ENCODE assay signal across 20 cellular contexts in the genomic region with DNA sequence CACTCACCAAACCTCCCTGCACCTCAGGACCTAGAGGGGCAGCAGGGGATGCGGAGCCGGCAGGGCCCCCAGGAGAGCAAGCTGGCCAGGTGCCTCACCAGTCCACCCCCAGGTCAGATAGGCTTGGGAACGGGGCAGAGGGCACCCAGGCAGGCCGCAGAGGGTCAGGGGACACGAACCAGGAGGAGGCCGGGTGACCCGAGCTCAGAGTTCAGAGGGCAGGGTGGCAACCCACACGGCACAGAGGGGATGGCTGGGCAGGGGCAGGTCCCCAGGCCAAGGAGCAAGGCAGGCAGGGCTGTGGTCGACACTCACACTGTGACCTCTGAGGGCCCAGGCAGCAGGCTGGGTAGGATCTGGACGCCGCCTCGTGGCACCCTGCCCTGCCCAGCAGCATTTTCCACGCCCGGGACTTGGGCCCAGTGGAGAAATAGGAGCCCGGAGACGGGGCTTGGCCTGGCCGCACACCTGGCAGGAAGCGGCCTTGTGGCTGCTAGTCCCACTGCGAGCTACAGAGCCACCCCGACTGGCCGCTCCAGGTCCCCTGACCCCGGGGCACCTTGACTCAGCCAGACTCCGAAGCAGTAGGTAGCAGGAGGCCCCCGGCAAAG. TPM values are rescaled to one million over a fixed set of nuclear protein-coding genes. Genes with fewer than 3 reads are reported as not detected.
DNase-seq lines count a peak whose midpoint lies in the region; ATAC-seq and TF ChIP-seq lines count a peak whose summit lies in the region.
"Had no signal": no experiment of that assay in that cellular context is flagged by ENCODE, and none has a peak within 500 bp of the region (broad histone marks: within the 10 kb centered on the region; RNA-seq: fewer than 3 reads in every experiment).

No MANE protein-coding gene starts in this region.

- H3K9me3 Mint-ChIP-seq in CD4-positive, alpha-beta memory T cell, result no peaks in the 10 kb centered on the region
- H3K9me3 Mint-ChIP-seq in effector memory CD8-positive, alpha-beta T cell, result no peaks in the 10 kb centered on the region
- H3K9me3 Mint-ChIP-seq: CD8-positive, alpha-beta memory T cell; naive thymus-derived CD8-positive, alpha-beta T cell had no signal

- no peaks in the 10 kb centered on the region for H3K27me3 ChIP-seq in BLaER1 treated with 17β-estradiol and CSF1 and Interleukin-3, amounts not matched to agents 10 nM and 100 nM
- H3K27me3 ChIP-seq in Peyer's patch (no peaks in the 10 kb centered on the region), esophagus squamous epithelium (no peaks in the 10 kb centered on the region), skeletal muscle satellite cell (ENCODE audit: control insufficient read depth, insufficient read depth, low read length) (no peaks in the 10 kb centered on the region), MG63 (no peaks in the 10 kb centered on the region)
- H3K27me3 ChIP-seq in CD4-positive, alpha-beta memory T cell (ENCODE audit: insufficient read depth, low read length), result no peaks in the 10 kb centered on the region
- H3K27me3 ChIP-seq: pancreas, sigmoid colon had no signal

- H3K36me3 ChIP-seq in BLaER1 treated with 17β-estradiol and CSF1 and Interleukin-3, amounts not matched to agents 10 nM and 100 nM, result peaks cover 0 to 31% (median 23%) of the 10 kb centered on the region in 11 experiments; a peak in 17 of 22 replicates
- H3K36me3 ChIP-seq in Peyer's patch (peaks cover 0 to 30% (median 0%) of the 10 kb centered on the region in 3 donors), esophagus squamous epithelium (peaks cover 7 to 37% (median 24%) of the 10 kb centered on the region in 3 donors), skeletal muscle satellite cell (ENCODE audit: insufficient read depth, low read length) (peaks cover 30% of the 10 kb centered on the region), MG63 (peaks cover 35% of the 10 kb centered on the region)
- no peaks in the 10 kb centered on the region for H3K36me3 ChIP-seq in CD4-positive, alpha-beta memory T cell (ENCODE audit: insufficient read depth, low read length)

- peak overlapping the region in 3 of 11 experiments; percentile 17 to 28 (median 20); a peak in 5 of 22 replicates for H3K27ac ChIP-seq in BLaER1 treated with 17β-estradiol and CSF1 and Interleukin-3, amounts not matched to agents 10 nM and 100 nM
- H3K27ac ChIP-seq in Peyer's patch (peak overlapping the region in 3 of 4 donors; percentile 45 to 60 (median 48)), esophagus squamous epithelium (peak overlapping the region; percentile 92 to 95 (median 94))
- no peak overlapping the region for H3K27ac ChIP-seq in CD4-positive, alpha-beta memory T cell (ENCODE audit: low read depth, low read length)
- H3K27ac ChIP-seq: pancreas, sigmoid colon had no signal

- no peak overlapping the region for H3K4me3 Mint-ChIP-seq in CD4-positive, alpha-beta memory T cell
- H3K4me3 Mint-ChIP-seq in effector memory CD8-positive, alpha-beta T cell, result no peak overlapping the region
- H3K4me3 Mint-ChIP-seq: CD8-positive, alpha-beta memory T cell; naive thymus-derived CD8-positive, alpha-beta T cell had no signal

- no peaks in the 10 kb centered on the region for H3K9me3 ChIP-seq in BLaER1 treated with 17β-estradiol and CSF1 and Interleukin-3, amounts not matched to agents 10 nM and 100 nM (replicated peaks in 1 of 11)
- H3K9me3 ChIP-seq in Peyer's patch (no peaks in the 10 kb centered on the region), esophagus squamous epithelium (no peaks in the 10 kb centered on the region), skeletal muscle satellite cell (replicated peaks; ENCODE audit: low read length) (no peaks in the 10 kb centered on the region), MG63 (no peaks in the 10 kb centered on the region)
- no peaks in the 10 kb centered on the region for H3K9me3 ChIP-seq in CD4-positive, alpha-beta memory T cell (ENCODE audit: control insufficient read depth in 1 of 2, low read length in 2 of 2)
- H3K9me3 ChIP-seq: pancreas, sigmoid colon had no signal

- 80% methylated on average over 1 of the region's 24 CpGs; no CpG with 5 or more reads in 1 of the 2 donors for WGBS in esophagus squamous epithelium, 2 donors

- no peak for ATAC-seq in effector memory CD8-positive, alpha-beta T cell (replicated peaks)
- ATAC-seq: naive thymus-derived CD8-positive, alpha-beta T cell had no signal

- peaks cover 4 to 28% (median 16%) of the 10 kb centered on the region in 4 donors for H3K4me1 Mint-ChIP-seq in CD4-positive, alpha-beta memory T cell
- peaks cover 8 to 15% of the 10 kb centered on the region in 2 donors for H3K4me1 Mint-ChIP-seq in effector memory CD8-positive, alpha-beta T cell (ENCODE audit: low read depth in 2 of 2)

- CTCF ChIA-PET in CD4-positive, alpha-beta memory T cell (lab: Charles Lee; ENCODE audit: partially characterized antibody), result no interaction called here

- intact Hi-C loops in esophagus squamous epithelium (cut with DNase I), result no loop called here
- intact Hi-C loops in CD4-positive, alpha-beta memory T cell (cut with micrococcal nuclease), result loop anchor here (1.0 kb wide), 1 partner anchor 18 kb away; no protein-coding TSS in a partner anchor

- no peak for TF ChIP-seq CTCF in Peyer's patch (IDR thresholded peaks at IDR 0.05)
- TF ChIP-seq CTCF in esophagus squamous epithelium (IDR thresholded peaks at IDR 0.05), result no peak

- H3K4me1 ChIP-seq in BLaER1 treated with 17β-estradiol and CSF1 and Interleukin-3, amounts not matched to agents 10 nM and 100 nM, result peaks cover 56 to 68% (median 66%) of the 10 kb centered on the region in 10 experiments
- H3K4me1 ChIP-seq in Peyer's patch, result peaks cover 0 to 48% (median 13%) of the 10 kb centered on the region in 4 donors
- peaks cover 40 to 64% (median 50%) of the 10 kb centered on the region in 3 donors for H3K4me1 ChIP-seq in esophagus squamous epithelium
- peaks cover 40% of the 10 kb centered on the region for H3K4me1 ChIP-seq in skeletal muscle satellite cell (ENCODE audit: control insufficient read depth, insufficient read depth, low read length)
- peaks cover 14% of the 10 kb centered on the region for H3K4me1 ChIP-seq in CD4-positive, alpha-beta memory T cell (ENCODE audit: insufficient read depth, low read length)

- POLR2A ChIA-PET in CD4-positive, alpha-beta memory T cell (lab: Charles Lee; ENCODE audit: partially characterized antibody), result no interaction called here

- H3K9ac ChIP-seq in BLaER1 treated with 17β-estradiol and CSF1 and Interleukin-3, amounts not matched to agents 10 nM and 100 nM, result peak overlapping the region in 8 of 11 experiments; percentile 24 to 93 (median 54); a peak in 10 of 22 replicates
- peak overlapping the region; percentile 81 for H3K9ac ChIP-seq in skeletal muscle satellite cell (ENCODE audit: low read depth, low read length)

- no peak overlapping the region for H3K4me3 ChIP-seq in BLaER1 treated with 17β-estradiol and CSF1 and Interleukin-3, amounts not matched to agents 10 nM and 100 nM
- H3K4me3 ChIP-seq in Peyer's patch, result no peak overlapping the region
- H3K4me3 ChIP-seq in esophagus squamous epithelium, result peak overlapping the region in 3 of 4 donors; percentile 27 to 89 (median 29)
- H3K4me3 ChIP-seq in skeletal muscle satellite cell (ENCODE audit: low read length), result peak overlapping the region; percentile 79
- no peak overlapping the region for H3K4me3 ChIP-seq in CD4-positive, alpha-beta memory T cell (ENCODE audit: low read length in 2 of 2)
- H3K4me3 ChIP-seq in MG63, result no peak overlapping the region
- H3K4me3 ChIP-seq: pancreas, sigmoid colon had no signal

- TF ChIP-seq POLR2A in Peyer's patch (IDR thresholded peaks at IDR 0.05) (no peak), esophagus squamous epithelium (IDR thresholded peaks at IDR 0.05) (no peak)

- H3K27me3 Mint-ChIP-seq in CD4-positive, alpha-beta memory T cell, result no peaks in the 10 kb centered on the region
- no peaks in the 10 kb centered on the region for H3K27me3 Mint-ChIP-seq in effector memory CD8-positive, alpha-beta T cell
- H3K27me3 Mint-ChIP-seq: CD8-positive, alpha-beta memory T cell; naive thymus-derived CD8-positive, alpha-beta T cell had no signal

- H3K4me2 ChIP-seq in BLaER1 treated with 17β-estradiol and CSF1 and Interleukin-3, amounts not matched to agents 10 nM and 100 nM, result peak overlapping the region; percentile 9 to 100 (median 99); a peak in 15 of 22 replicates
- peak overlapping the region; percentile 87 for H3K4me2 ChIP-seq in skeletal muscle satellite cell (ENCODE audit: low read length)

- peaks cover 9 to 10% of the 10 kb centered on the region in 2 donors for H3K36me3 Mint-ChIP-seq in CD4-positive, alpha-beta memory T cell
- H3K36me3 Mint-ChIP-seq in effector memory CD8-positive, alpha-beta T cell (ENCODE audit: insufficient read depth), result peaks cover 13% of the 10 kb centered on the region
- H3K36me3 Mint-ChIP-seq: naive thymus-derived CD8-positive, alpha-beta T cell had no signal

- DNase-seq in Peyer's patch, result no peak
- no peak for DNase-seq in esophagus squamous epithelium (lab: John Stamatoyannopoulos, UW)
- no peak for DNase-seq in CD4-positive, alpha-beta memory T cell
- no peak for DNase-seq in NCI-H1436 treated with DMSO at 0.1 percent for 48 hours (lab: John Stamatoyannopoulos, UW)
- DNase-seq in effector memory CD8-positive, alpha-beta T cell, result no peak
- no peak for DNase-seq in MG63
- DNase-seq: anterior cingulate cortex; CD8-positive, alpha-beta memory T cell; hippocampal formation; KBM-7; mesendoderm; naive thymus-derived CD8-positive, alpha-beta T cell; NCI-H1048; NCI-H2029 treated with DMSO at 0.1 percent for 48 hours; sigmoid colon; stimulated activated CD4-positive, alpha-beta T cell treated with anti-CD3 and anti-CD28 coated beads, Interleukin-2, amount 100 ng/mL, for 48 hours; T-helper 1 cell had no signal

- peaks cover 66 to 90% (median 83%) of the 10 kb centered on the region in 11 experiments; a peak in 21 of 22 replicates for H4K20me1 ChIP-seq in BLaER1 treated with 17β-estradiol and CSF1 and Interleukin-3, amounts not matched to agents 10 nM and 100 nM

- H3K27ac Mint-ChIP-seq in CD4-positive, alpha-beta memory T cell, result peak overlapping the region in 1 of 7 donors; percentile 44
- no peak overlapping the region for H3K27ac Mint-ChIP-seq in effector memory CD8-positive, alpha-beta T cell

RNA-seq across cellular contexts. Expression of a gene that starts 5.3 kb away (rescaled TPM):
- total RNA-seq in Peyer's patch, result 100 to 1,000 TPM in 3 of 4 donors, 10 to 100 TPM in 1; 76.0 to 196 (median 164) TPM
- total RNA-seq in esophagus squamous epithelium, result 100 to 1,000 TPM in 1 of 4 donors, 10 to 100 TPM in 3; 63.5 to 111 (median 88.0) TPM
- 80.1 and 118 TPM in 2 replicates for total RNA-seq in skeletal muscle satellite cell (2012; rRNA removed)
- 10 to 100 TPM; 43.7 to 44.6 TPM for total RNA-seq in CD4-positive, alpha-beta memory T cell
- polyA plus RNA-seq in CD4-positive, alpha-beta memory T cell, result 1 to 10 TPM in 1 of 2 donors, under 1 TPM in 1; 0.19 to 1.9 TPM
- 55.3 and 107 TPM in 2 replicates for total RNA-seq in MG63 (2014; rRNA removed; shearing (Covaris generic); ENCODE audit: low replicate concordance)

RNA-seq across cellular contexts. Expression of a gene that starts 12.8 kb away (rescaled TPM):
- total RNA-seq in Peyer's patch (1 to 10 TPM; 2.1 to 5.8 (median 3.0) TPM), esophagus squamous epithelium (under 1 TPM; 0.13 to 0.57 (median 0.30) TPM)
- under 0.01 and 0.44 TPM in 2 replicates for total RNA-seq in skeletal muscle satellite cell (2012; rRNA removed)
- 1 to 10 TPM; 1.5 TPM for total RNA-seq in CD4-positive, alpha-beta memory T cell
- under 1 TPM in 1 of 2 donors, not detected in 1; 0.47 TPM for polyA plus RNA-seq in CD4-positive, alpha-beta memory T cell
- not detected in 2 replicates for total RNA-seq in MG63 (2014; rRNA removed; shearing (Covaris generic); ENCODE audit: low replicate concordance)
- total RNA-seq: sigmoid colon had no signal

RNA-seq across cellular contexts. Expression of a gene that starts 14.4 kb away (rescaled TPM):
- total RNA-seq in Peyer's patch (10 to 100 TPM; 11.7 to 56.1 (median 35.6) TPM), esophagus squamous epithelium (10 to 100 TPM in 2 of 4 donors, 1 to 10 TPM in 1, under 1 TPM in 1; 0.45 to 33.8 (median 12.8) TPM)
- total RNA-seq in skeletal muscle satellite cell (2012; rRNA removed), result 352 and 415 TPM in 2 replicates
- total RNA-seq in CD4-positive, alpha-beta memory T cell, result under 1 TPM in 1 of 2 experiments, not detected in 1; 0.35 TPM
- polyA plus RNA-seq in CD4-positive, alpha-beta memory T cell, result under 1 TPM in 1 of 2 donors, not detected in 1; 0.57 TPM
- total RNA-seq in MG63 (2014; rRNA removed; shearing (Covaris generic); ENCODE audit: low replicate concordance), result 259 and 316 TPM in 2 replicates

RNA-seq across cellular contexts. Expression of a gene that starts 19.3 kb away (rescaled TPM):
- total RNA-seq in Peyer's patch (10 to 100 TPM; 10.7 to 94.0 (median 84.6) TPM), esophagus squamous epithelium (10 to 100 TPM; 27.7 to 75.2 (median 33.4) TPM)
- total RNA-seq in skeletal muscle satellite cell (2012; rRNA removed), result 12.2 and 17.5 TPM in 2 replicates
- total RNA-seq in CD4-positive, alpha-beta memory T cell, result 10 to 100 TPM; 25.0 to 28.3 TPM
- polyA plus RNA-seq in CD4-positive, alpha-beta memory T cell, result 10 to 100 TPM; 15.4 to 26.8 TPM
- 18.1 and 31.1 TPM in 2 replicates for total RNA-seq in MG63 (2014; rRNA removed; shearing (Covaris generic); ENCODE audit: low replicate concordance)

RNA-seq across cellular contexts. Expression of a gene that starts 19.5 kb away (rescaled TPM):
- total RNA-seq in Peyer's patch (100 to 1,000 TPM; 146 to 359 (median 273) TPM), esophagus squamous epithelium (10 to 100 TPM; 61.5 to 82.0 (median 63.6) TPM)
- 71.5 and 74.3 TPM in 2 replicates for total RNA-seq in skeletal muscle satellite cell (2012; rRNA removed)
- 100 to 1,000 TPM; 163 to 173 TPM for total RNA-seq in CD4-positive, alpha-beta memory T cell
- polyA plus RNA-seq in CD4-positive, alpha-beta memory T cell, result 10 to 100 TPM; 68.3 to 71.3 TPM
- total RNA-seq in MG63 (2014; rRNA removed; shearing (Covaris generic); ENCODE audit: low replicate concordance), result 55.9 and 70.5 TPM in 2 replicates

Comparison
In these comparisons a context has a peak if more than half of its experiments do, and no peak if none do; other contexts are left out.
1. H3K4me3 ChIP-seq: peak in esophagus squamous epithelium (3 of 4) and skeletal muscle satellite cell (single experiment); none in BLaER1 treated with 17β-estradiol and CSF1 and Interleukin-3, amounts not matched to agents 10 nM and 100 nM (0 of 10), Peyer's patch (0 of 4), CD4-positive, alpha-beta memory T cell (0 of 2) and MG63 (single experiment).